Comparison of ENCODE assay signal across 8 cellular contexts in the genomic region with DNA sequence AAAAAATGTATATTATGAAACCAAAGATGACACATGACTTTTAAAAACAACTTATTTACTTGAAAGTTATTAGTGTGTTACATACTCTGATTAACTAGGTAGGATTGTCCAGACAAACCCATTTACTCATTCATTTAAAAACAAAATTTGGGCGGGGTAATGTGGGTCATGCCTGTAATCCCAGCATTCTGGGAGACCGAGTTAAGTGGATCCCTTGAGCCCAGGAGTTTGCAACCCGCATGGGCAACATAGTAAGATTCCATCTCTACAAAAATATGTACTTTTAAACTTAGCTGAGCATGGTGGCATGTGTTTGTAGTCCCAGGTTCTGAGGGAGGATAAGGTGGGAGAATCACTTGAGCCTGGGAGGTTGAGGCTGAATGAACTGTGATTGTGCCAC.
"Had no signal": no experiment of that assay in that cellular context is flagged by ENCODE, and none has a peak within 500 bp of the region (broad histone marks: within the 10 kb centered on the region; RNA-seq: fewer than 3 reads in every experiment).

No MANE protein-coding gene starts in this region.

- H3K9me3 ChIP-seq: HAP-1 had no signal

- DNase-seq: GM23248, GOT3, H7, H9, HCEC 1CT, HFFc6 had no signal

- H3K9ac ChIP-seq: GM23248 had no signal

- H3K4me3 ChIP-seq: GM23248, GM23338, HAP-1 had no signal

- H3K4me1 ChIP-seq: HAP-1 had no signal

- H3K27ac ChIP-seq: GM23248 had no signal

- H2AFZ ChIP-seq: GM23248 had no signal

- H3K4me2 ChIP-seq: GM23338 had no signal

- H3K36me3 ChIP-seq: HAP-1 had no signal
